14 cellular contexts compared by ENCODE assay signal in genomic region chr4:140028676-140029407, GRCh38.
DNase-seq lines count a peak whose midpoint lies in the region; TF ChIP-seq lines count a peak whose summit lies in the region.
"Had no signal": no experiment of that assay in that cellular context is flagged by ENCODE, and none has a peak within 500 bp of the region (broad histone marks: within the 10 kb centered on the region; RNA-seq: fewer than 3 reads in every experiment).

No MANE protein-coding gene starts in this region.

- H2BK5ac ChIP-seq in trophoblast cell (ENCODE audit: low read depth, low read length, poor library complexity) = no peak overlapping the region

- in situ Hi-C loops in Caki2 (cut with HindIII; ENCODE audit: low pct_unique_long_range_greater_than_20kb, low sequenced_read_pairs) (no loop called here), transverse colon (cut with MboI; ENCODE audit: low pct_ligation_motif_present in 1 of 4, low pct_unique_long_range_greater_than_20kb in 1 of 4, low sequenced_read_pairs in 3 of 4) (no loop called here)

- no peak overlapping the region for H3K14ac ChIP-seq in trophoblast cell (ENCODE audit: low read length)

- no peak overlapping the region for H3K9ac ChIP-seq in trophoblast cell (ENCODE audit: low read length)

- H3K9me3 ChIP-seq in trophoblast cell (ENCODE audit: insufficient read depth, low read depth, low read length) (no peaks in the 10 kb centered on the region), transverse colon (no peaks in the 10 kb centered on the region)

- peak; percentile 38 for DNase-seq in Caki2 (ENCODE audit: low read depth)
- DNase-seq in NCI-H146 (lab: John Stamatoyannopoulos, UW) = peak; percentile 45
- DNase-seq in trophoblast cell = no peak
- no peak for DNase-seq in superior temporal gyrus (ENCODE audit: extremely low spot score)
- no peak for DNase-seq in transverse colon
- no peak for DNase-seq in HK-2 (ENCODE audit: unreplicated experiment)
- no peak for DNase-seq in activated CD8-positive, alpha-beta memory T cell treated with anti-CD3 and anti-CD28 coated beads for 24 hours
- DNase-seq: ACHN; CD4-positive, alpha-beta memory T cell; NCI-H1048; NCI-H1694; NCI-H446; SHP77 treated with DMSO at 0.1 percent for 48 hours had no signal

- no peak for TF ChIP-seq EP300 in transverse colon (IDR thresholded peaks at IDR 0.05; ENCODE audit: low read depth)

- TF ChIP-seq CTCF in VCaP (conservative IDR thresholded peaks at IDR 0.05) (no peak), transverse colon (IDR thresholded peaks at IDR 0.05) (no peak)

- intact Hi-C loops in transverse colon (cut with DNase I; ENCODE audit: low total_unique reads) = no loop called here

- TF ChIP-seq POLR2A in transverse colon (IDR thresholded peaks at IDR 0.05) = no peak

- H3K27me3 ChIP-seq in trophoblast cell (ENCODE audit: insufficient read depth, low read length) (no peaks in the 10 kb centered on the region), transverse colon (no peaks in the 10 kb centered on the region)

- no peak overlapping the region for H2AK5ac ChIP-seq in trophoblast cell (ENCODE audit: low read length)

- H3K27ac ChIP-seq in VCaP = peak overlapping the region; percentile 39; the same call in 1 of the 2 replicates
- no peak overlapping the region for H3K27ac ChIP-seq in trophoblast cell (ENCODE audit: low read depth, low read length)
- H3K27ac ChIP-seq in transverse colon = no peak overlapping the region

- H2BK12ac ChIP-seq in trophoblast cell (ENCODE audit: low read length) = no peak overlapping the region

- H3K23ac ChIP-seq in trophoblast cell (ENCODE audit: low read length) = no peak overlapping the region

- H3K4me3 ChIP-seq in trophoblast cell (ENCODE audit: low read depth, low read length) (no peak overlapping the region), transverse colon (no peak overlapping the region)

- no peak overlapping the region for H2BK120ac ChIP-seq in trophoblast cell (ENCODE audit: insufficient read depth, low read length, poor library complexity)

- H3K4me1 ChIP-seq in trophoblast cell (ENCODE audit: control insufficient read depth in 1 of 2, insufficient read depth in 2 of 2, low read length in 2 of 2) = no peaks in the 10 kb centered on the region
- peaks cover 0 to 12% (median 2%) of the 10 kb centered on the region in 4 donors for H3K4me1 ChIP-seq in transverse colon

- no peaks in the 10 kb centered on the region for H3K79me1 ChIP-seq in trophoblast cell (ENCODE audit: low read length)

- H3K18ac ChIP-seq in trophoblast cell (ENCODE audit: low read length) = no peak overlapping the region

- H3K36me3 ChIP-seq in trophoblast cell (ENCODE audit: control insufficient read depth in 1 of 2, insufficient read depth in 2 of 2, low read length in 2 of 2) = no peaks in the 10 kb centered on the region
- H3K36me3 ChIP-seq in transverse colon = no peaks in the 10 kb centered on the region

- H3K4ac ChIP-seq in trophoblast cell (ENCODE audit: low read depth, low read length) = no peak overlapping the region

- H4K12ac ChIP-seq in trophoblast cell (ENCODE audit: low read depth, low read length) = no peak overlapping the region

- no peak overlapping the region for H3K4me2 ChIP-seq in trophoblast cell (ENCODE audit: low read length)

- H3K79me2 ChIP-seq in trophoblast cell (ENCODE audit: control insufficient read depth, insufficient read depth, low read length, poor library complexity) = no peaks in the 10 kb centered on the region

- no peak overlapping the region for H4K8ac ChIP-seq in trophoblast cell (ENCODE audit: low read depth, low read length)

- H2AFZ ChIP-seq in trophoblast cell (ENCODE audit: insufficient read depth, low read length, poor library complexity) = peak overlapping the region; percentile 17

- H4K91ac ChIP-seq in trophoblast cell (ENCODE audit: low read depth, low read length) = no peak overlapping the region

- no CpG with 5 or more reads among the region's 6 CpGs for WGBS in trophoblast cell (ENCODE audit: extremely low coverage, insufficient coverage, insufficient read length)
- 58 to 63% methylated on average over 4 to 6 of the region's 6 CpGs for WGBS in transverse colon (ENCODE audit: low coverage in 1 of 2), 2 donors

Comparison
In these comparisons a context has a peak if more than half of its experiments do, and no peak if none do; other contexts are left out.
1. DNase-seq: peak in Caki2 (single experiment) and NCI-H146 (single experiment); none in trophoblast cell (0 of 2), superior temporal gyrus (single experiment), transverse colon (single experiment), HK-2 (single experiment) and activated CD8-positive, alpha-beta memory T cell treated with anti-CD3 and anti-CD28 coated beads for 24 hours (single experiment).